In genomic region chr1:9066945-9067807, GRCh38 we compare ENCODE assay signal across 10 cellular contexts. TPM values are rescaled to one million over a fixed set of nuclear protein-coding genes. Genes with fewer than 3 reads are reported as not detected.
DNase-seq lines count a peak whose midpoint lies in the region; ATAC-seq, FAIRE-seq and TF ChIP-seq lines count a peak whose summit lies in the region.
"Had no signal": no experiment of that assay in that cellular context is flagged by ENCODE, and none has a peak within 500 bp of the region (broad histone marks: within the 10 kb centered on the region; RNA-seq: fewer than 3 reads in every experiment).

No MANE protein-coding gene starts in this region.

- H3K27me3 ChIP-seq in bronchial epithelial cell (ENCODE audit: control insufficient read depth, insufficient read depth, low read length), result no peaks in the 10 kb centered on the region
- H3K27me3 ChIP-seq in HepG2 (ENCODE audit: control insufficient read depth in 1 of 2, insufficient read depth in 2 of 2, low read length in 2 of 2), result peaks cover 2% of the 10 kb centered on the region in 2 experiments; a peak in 2 of 5 replicates
- no peaks in the 10 kb centered on the region for H3K27me3 ChIP-seq in aorta (ENCODE audit: control insufficient read depth in 1 of 2, insufficient read depth in 2 of 2, low read length in 1 of 2)
- no peaks in the 10 kb centered on the region for H3K27me3 ChIP-seq in Caco-2 (replicated peaks; ENCODE audit: control insufficient read depth, insufficient read depth, low read length)
- H3K27me3 ChIP-seq in HAP-1 (ENCODE audit: low read depth), result no peaks in the 10 kb centered on the region
- H3K27me3 ChIP-seq: Peyer's patch had no signal

- H3K27ac ChIP-seq in HepG2 (ENCODE audit: extremely low read length, insufficient read depth, low read length), result no peak overlapping the region
- no peak overlapping the region for H3K27ac ChIP-seq in aorta (ENCODE audit: low read depth in 1 of 2, low read length in 2 of 2)
- H3K27ac ChIP-seq: 22Rv1 had no signal

- no peaks in the 10 kb centered on the region for H3K27me3 Mint-ChIP-seq in Caco-2 (ENCODE audit: insufficient read depth, unreplicated experiment)

- H3K4me1 ChIP-seq in HepG2 (ENCODE audit: insufficient read depth, low read length), result peaks cover 62% of the 10 kb centered on the region
- H3K4me1 ChIP-seq in aorta (ENCODE audit: control insufficient read depth in 1 of 2, insufficient read depth in 2 of 2, low read length in 2 of 2), result no peaks in the 10 kb centered on the region
- 0 out of 2 replicates have a peak, but pooled peaks cover 4% of the 10 kb centered on the region for H3K4me1 ChIP-seq in Caco-2
- peaks cover 20% of the 10 kb centered on the region for H3K4me1 ChIP-seq in HAP-1

- TF ChIP-seq CTCF in bronchial epithelial cell (IDR thresholded peaks at IDR 0.05; ENCODE audit: insufficient read depth, low read length, severe bottlenecking) (peak; percentile 15), HepG2 (CRISPR knock-in tag; IDR thresholded peaks at IDR 0.05) (peak; percentile 36; the same call in 1 of the 2 replicates), Caco-2 (IDR thresholded peaks at IDR 0.05; ENCODE audit: insufficient read depth in 1 of 2, low read depth in 1 of 2, low read length in 1 of 2, severe bottlenecking in 1 of 2, unreplicated experiment in 1 of 2) (no peak)

- no peak overlapping the region for H3K4me3 ChIP-seq in bronchial epithelial cell (ENCODE audit: low read depth, low read length)
- H3K4me3 ChIP-seq in HepG2 (replicated peaks in 1 of 3; ENCODE audit: insufficient read depth in 1 of 3, low read depth in 2 of 3, low read length in 3 of 3), result no peak overlapping the region
- H3K4me3 ChIP-seq in aorta (ENCODE audit: low read length in 2 of 2), result no peak overlapping the region
- no peak overlapping the region for H3K4me3 ChIP-seq in Caco-2 (ENCODE audit: low read depth, low read length)
- no peak overlapping the region for H3K4me3 ChIP-seq in HAP-1

- no peak overlapping the region for H3K27ac Mint-ChIP-seq in Caco-2 (ENCODE audit: unreplicated experiment)

- H3K36me3 Mint-ChIP-seq in Caco-2 (ENCODE audit: insufficient read depth, unreplicated experiment), result no peaks in the 10 kb centered on the region

- TF ChIP-seq RAD21 in HepG2 (CRISPR knock-in tag; IDR thresholded peaks at IDR 0.05), result no peak

- FAIRE-seq in bronchial epithelial cell (lab: Jason Lieb, UNC), result no peak
- FAIRE-seq in HepG2 (lab: Jason Lieb, UNC), result no peak

- no peak for TF ChIP-seq POLR2A in HepG2 (IDR thresholded peaks at IDR 0.05; ENCODE audit: insufficient read depth in 1 of 2, low read depth in 2 of 2, low read length in 2 of 2)

- peak; percentile 41 for DNase-seq in DMS 273 (lab: John Stamatoyannopoulos, UW; ENCODE audit: unreplicated experiment)
- DNase-seq in DMS 273 treated with DMSO at 0.1 percent for 48 hours (lab: John Stamatoyannopoulos, UW), result no peak
- DNase-seq in bronchial epithelial cell (ENCODE audit: low read depth), result peak; percentile 88
- DNase-seq in HepG2 (ENCODE audit: low spot score), result peak; percentile 31
- peak; percentile 80 to 88 for DNase-seq in aorta
- DNase-seq in Caco-2, result no peak
- no peak for DNase-seq in HAP-1 (ENCODE audit: low spot score in 2 of 2)

- no peaks in the 10 kb centered on the region for H3K9me3 Mint-ChIP-seq in Caco-2 (ENCODE audit: unreplicated experiment)

- H3K4me1 Mint-ChIP-seq in Caco-2 (ENCODE audit: low read depth, unreplicated experiment), result no peaks in the 10 kb centered on the region

- H3K4me2 ChIP-seq in HepG2 (ENCODE audit: low read depth, low read length), result no peak overlapping the region

- no peak overlapping the region for H3K9ac ChIP-seq in HepG2 (ENCODE audit: insufficient read depth, low read depth, low read length)

- H3K4me3 Mint-ChIP-seq in Caco-2 (ENCODE audit: unreplicated experiment), result no peak overlapping the region

- TF ChIP-seq EP300 in HepG2 (IDR thresholded peaks at IDR 0.05; ENCODE audit: low read depth in 2 of 2, low read length in 2 of 2) (no peak; a peak in 1 of 4 replicates), HepG2 (CRISPR knock-in tag; IDR thresholded peaks at IDR 0.05; ENCODE audit: borderline replicate concordance) (no peak)

- intact Hi-C loops in HepG2 (cut with micrococcal nuclease; ENCODE audit: unreplicated experiment) (no loop called here), aorta (cut with DNase I) (no loop called here), Caco-2 (cut with micrococcal nuclease; ENCODE audit: unreplicated experiment) (no loop called here)

- no peaks in the 10 kb centered on the region for H3K9me3 ChIP-seq in HepG2 (ENCODE audit: low read length)
- H3K9me3 ChIP-seq in aorta (ENCODE audit: control insufficient read depth, low read length), result no peaks in the 10 kb centered on the region
- no peaks in the 10 kb centered on the region for H3K9me3 ChIP-seq in Caco-2
- H3K9me3 ChIP-seq in HAP-1, result no peaks in the 10 kb centered on the region
- H3K9me3 ChIP-seq: Peyer's patch had no signal

- peak; percentile 67 for ATAC-seq in HepG2
- peak; percentile 57 for ATAC-seq in aorta (ENCODE audit: low FRiP score)
- no peak for ATAC-seq in GM19455 (IDR thresholded peaks at IDR 0.05; ENCODE audit: unreplicated experiment)

- in situ Hi-C loops in HepG2 (cut with HindIII; ENCODE audit: extremely low pct_ligation_motif_present, low pct_unique_long_range_greater_than_20kb) (no loop called here), HAP-1 (cut with MboI; ENCODE audit: low sequenced_read_pairs) (no loop called here)

- CTCF ChIA-PET in HepG2 (lab: Yijun Ruan, JAX; ENCODE audit: low intra/inter-chr PET ratio, low total read pairs) (no interaction called here), Caco-2 (lab: Charles Lee) (interaction anchor here (0.7 kb wide), 1 partner anchor 897 kb away, joined by 6 read pairs; no protein-coding TSS in a partner anchor)

- H3K36me3 ChIP-seq in bronchial epithelial cell (ENCODE audit: control insufficient read depth, insufficient read depth, low read length) (no peaks in the 10 kb centered on the region), HepG2 (replicated peaks in 1 of 2; ENCODE audit: control insufficient read depth in 1 of 2, insufficient read depth in 2 of 2, low read length in 2 of 2) (no peaks in the 10 kb centered on the region), aorta (ENCODE audit: control insufficient read depth in 1 of 2, insufficient read depth in 2 of 2, low read length in 1 of 2) (no peaks in the 10 kb centered on the region), Caco-2 (ENCODE audit: control insufficient read depth, insufficient read depth, low read length) (no peaks in the 10 kb centered on the region), HAP-1 (replicated peaks) (no peaks in the 10 kb centered on the region)
- H3K36me3 ChIP-seq: Peyer's patch had no signal

- H4K20me1 ChIP-seq in HepG2 (ENCODE audit: insufficient read depth, low read length), result no peaks in the 10 kb centered on the region

- WGBS in HepG2 (ENCODE audit: low lambda C conversion rate), result 56% methylated on average over 24 of the region's 24 CpGs
- WGBS in aorta, 2 donors, result 86 to 91% methylated on average over 24 of the region's 24 CpGs

- H2AFZ ChIP-seq in HepG2 (ENCODE audit: low read length), result no peak overlapping the region

- BruUV-seq in HepG2 (replicated peaks; lab: Mats Ljungman, UMichigan) (no TSS peak), Caco-2 (replicated peaks; lab: Mats Ljungman, UMichigan) (no TSS peak)

- POLR2A ChIA-PET in HepG2 (lab: Yijun Ruan, JAX) (no interaction called here), Caco-2 (lab: Charles Lee) (no interaction called here)

- H3K79me2 ChIP-seq in HepG2 (ENCODE audit: insufficient read depth, low read length), result no peaks in the 10 kb centered on the region

RNA-seq across cellular contexts. Expression of gene SLC2A5, which starts 2.3 kb away (rescaled TPM):
- total RNA-seq in bronchial epithelial cell (under 0.01 and 0.26 TPM in 2 replicates), HepG2 (2016; rRNA removed; fragmentation: Illumina TruSeq; extraction: Trizol) (0.04 TPM in 1 of 2 replicates, not detected in the other), aorta (10 to 100 TPM in 1 of 2 donors, 1 to 10 TPM in 1; 5.8 to 17.5 TPM), Caco-2 (2022) (0.70 and 1.1 TPM in 2 replicates)
- not detected in 2 replicates for total RNA-seq in HepG2 (2016; cell fraction: cytosol; rRNA removed; fragmentation: Illumina TruSeq; extraction: Trizol; ENCODE audit: low read depth)
- not detected in 2 replicates for total RNA-seq in HepG2 (2016; cell fraction: insoluble cytoplasmic fraction; rRNA removed; fragmentation: Illumina TruSeq; extraction: Trizol)
- total RNA-seq in HepG2 (2016; cell fraction: membrane; rRNA removed; fragmentation: Illumina TruSeq; extraction: Trizol), result not detected in 2 replicates
- not detected in 2 replicates for total RNA-seq in HepG2 (2016; cell fraction: nucleus; rRNA removed; fragmentation: Illumina TruSeq; extraction: Trizol)
- polyA plus RNA-seq in HepG2 (2011; rRNA removed) (0.54 and 0.80 TPM in 2 replicates), aorta (10 to 100 TPM in 1 of 2 donors, under 1 TPM in 1; 0.31 to 10.5 TPM)
- polyA plus RNA-seq in HepG2 (2011; cell fraction: cytosol; rRNA removed), result 0.27 and 0.46 TPM in 2 replicates
- polyA plus RNA-seq in HepG2 (2011; cell fraction: nucleus; rRNA removed), result 2.7 and 3.8 TPM in 2 replicates
- polyA plus RNA-seq in HepG2 (2012), result 0.16 and 0.68 TPM in 2 replicates
- polyA plus RNA-seq in HepG2 (2016; cell fraction: cytosol; fragmentation: Illumina TruSeq; extraction: Trizol; ENCODE audit: low read depth), result not detected in 2 replicates
- not detected in 2 replicates for polyA plus RNA-seq in HepG2 (2016; cell fraction: insoluble cytoplasmic fraction; fragmentation: Illumina TruSeq; extraction: Trizol; ENCODE audit: low read depth)
- polyA plus RNA-seq in HepG2 (2016; cell fraction: membrane; fragmentation: Illumina TruSeq; extraction: Trizol; ENCODE audit: low read depth), result not detected in 2 replicates
- polyA plus RNA-seq in HepG2 (2016; cell fraction: nucleus; fragmentation: Illumina TruSeq; extraction: Trizol; ENCODE audit: insufficient read depth, low read depth), result not detected in 2 replicates
- 0.24 TPM in 1 of 2 replicates, not detected in the other for polyA minus RNA-seq in HepG2 (2011; rRNA and poly(A)+ RNA removed; ENCODE audit: low replicate concordance)
- polyA minus RNA-seq in HepG2 (2011; cell fraction: cytosol; rRNA and poly(A)+ RNA removed), result 0.99 TPM in 1 of 2 replicates, not detected in the other
- 1.2 TPM in 1 of 2 replicates, not detected in the other for polyA minus RNA-seq in HepG2 (2011; cell fraction: nucleus; rRNA and poly(A)+ RNA removed)

RNA-seq across cellular contexts. Expression of gene SLC2A7, which starts 41.0 kb away (rescaled TPM):
- total RNA-seq in bronchial epithelial cell (not detected in 2 replicates), HepG2 (2016; rRNA removed; fragmentation: Illumina TruSeq; extraction: Trizol) (not detected in 2 replicates), aorta (not detected), Caco-2 (2022) (not detected in 2 replicates)
- total RNA-seq in HepG2 (2016; cell fraction: cytosol; rRNA removed; fragmentation: Illumina TruSeq; extraction: Trizol; ENCODE audit: low read depth), result not detected in 2 replicates
- not detected in 2 replicates for total RNA-seq in HepG2 (2016; cell fraction: insoluble cytoplasmic fraction; rRNA removed; fragmentation: Illumina TruSeq; extraction: Trizol)
- total RNA-seq in HepG2 (2016; cell fraction: membrane; rRNA removed; fragmentation: Illumina TruSeq; extraction: Trizol), result not detected in 2 replicates
- not detected in 2 replicates for total RNA-seq in HepG2 (2016; cell fraction: nucleus; rRNA removed; fragmentation: Illumina TruSeq; extraction: Trizol)
- polyA plus RNA-seq in HepG2 (2011; rRNA removed) (not detected in 2 replicates), aorta (not detected)
- polyA plus RNA-seq in HepG2 (2011; cell fraction: cytosol; rRNA removed), result not detected in 2 replicates
- not detected in 2 replicates for polyA plus RNA-seq in HepG2 (2011; cell fraction: nucleus; rRNA removed)
- polyA plus RNA-seq in HepG2 (2012), result not detected in 2 replicates
- not detected in 2 replicates for polyA plus RNA-seq in HepG2 (2016; cell fraction: cytosol; fragmentation: Illumina TruSeq; extraction: Trizol; ENCODE audit: low read depth)
- not detected in 2 replicates for polyA plus RNA-seq in HepG2 (2016; cell fraction: insoluble cytoplasmic fraction; fragmentation: Illumina TruSeq; extraction: Trizol; ENCODE audit: low read depth)
- polyA plus RNA-seq in HepG2 (2016; cell fraction: membrane; fragmentation: Illumina TruSeq; extraction: Trizol; ENCODE audit: low read depth), result not detected in 2 replicates
- polyA plus RNA-seq in HepG2 (2016; cell fraction: nucleus; fragmentation: Illumina TruSeq; extraction: Trizol; ENCODE audit: insufficient read depth, low read depth), result not detected in 2 replicates
- not detected in 2 replicates for polyA minus RNA-seq in HepG2 (2011; rRNA and poly(A)+ RNA removed; ENCODE audit: low replicate concordance)
- not detected in 2 replicates for polyA minus RNA-seq in HepG2 (2011; cell fraction: cytosol; rRNA and poly(A)+ RNA removed)
- polyA minus RNA-seq in HepG2 (2011; cell fraction: nucleus; rRNA and poly(A)+ RNA removed), result not detected in 2 replicates

Comparison
In these comparisons a context has a peak if more than half of its experiments do, and no peak if none do; other contexts are left out.
1. DNase-seq: peak in DMS 273 (single experiment), bronchial epithelial cell (single experiment), HepG2 (single experiment) and aorta (2 of 2); none in DMS 273 treated with DMSO at 0.1 percent for 48 hours (single experiment), Caco-2 (0 of 2) and HAP-1 (0 of 2).
2. CTCF ChIP-seq: peak in bronchial epithelial cell (single experiment) and HepG2 (single experiment); none in Caco-2 (0 of 2).